ENCODE assay signal across 28 cellular contexts in genomic region chr3:14634763-14635400, GRCh38. TPM values are rescaled to one million over a fixed set of nuclear protein-coding genes. Genes with fewer than 3 reads are reported as not detected.
A peak's percentile ranks its signal among the peaks of the same experiment; 100 is the strongest.
DNase-seq lines count a peak whose midpoint lies in the region; FAIRE-seq and TF ChIP-seq lines count a peak whose summit lies in the region.
"Had no signal": no experiment of that assay in that cellular context is flagged by ENCODE, and none has a peak within 500 bp of the region (broad histone marks: within the 10 kb centered on the region; RNA-seq: fewer than 3 reads in every experiment).

No MANE protein-coding gene starts in this region.

- H3K9me3 ChIP-seq in GM23248 (ENCODE audit: low read depth) (no peaks in the 10 kb centered on the region), astrocyte (ENCODE audit: insufficient read depth, low read depth, low read length) (no peaks in the 10 kb centered on the region)
- H3K9me3 ChIP-seq: adrenal gland, esophagus muscularis mucosa, left ventricle myocardium inferior, spleen, stomach had no signal

- H3K79me2 ChIP-seq in GM23248 (ENCODE audit: insufficient read depth) (no peaks in the 10 kb centered on the region), astrocyte (ENCODE audit: insufficient read depth, low read length) (no peaks in the 10 kb centered on the region)

- no peaks in the 10 kb centered on the region for H3K27me3 ChIP-seq in GM23248 (replicated peaks; ENCODE audit: insufficient read depth)
- H3K27me3 ChIP-seq in astrocyte (ENCODE audit: insufficient read depth, low read length) = peaks cover 4% of the 10 kb centered on the region

- H3K9ac ChIP-seq in GM23248 = no peak overlapping the region
- no peak overlapping the region for H3K9ac ChIP-seq in astrocyte (ENCODE audit: low read length)

- H3K4me3 ChIP-seq in GM23248 (no peak overlapping the region), astrocyte (ENCODE audit: insufficient read depth, low read depth, low read length) (no peak overlapping the region)
- H3K4me3 ChIP-seq: adrenal gland, dorsolateral prefrontal cortex, esophagus muscularis mucosa, left ventricle myocardium inferior, SK-N-MC, spleen, stomach had no signal

- H3K9me2 ChIP-seq in GM23248 (ENCODE audit: insufficient read depth) = no peaks in the 10 kb centered on the region

- H3K9me3 Mint-ChIP-seq in astrocyte (ENCODE audit: unreplicated experiment) = peaks cover 7% of the 10 kb centered on the region
- H3K9me3 Mint-ChIP-seq: activated B cell treated with CpG ODN at 0.5 μM for 24 hours; activated CD4-positive, alpha-beta memory T cell treated with anti-CD3 and anti-CD28 coated beads, Interleukin-2, amount 10 ng/mL, durations not matched to agents 7 days and 5 days; neural crest cell had no signal

- DNase-seq in GM23248 (peak; percentile 78), NCI-H146 (lab: John Stamatoyannopoulos, UW) (peak; percentile 58), astrocyte (ENCODE audit: low read depth) (peak; percentile 18), islet precursor cell (peak; percentile 38), GF-D8 (lab: John Stamatoyannopoulos, UW) (no peak), amygdala (lab: John Stamatoyannopoulos, UW) (no peak)
- DNase-seq in activated CD4-positive, alpha-beta T cell treated with anti-CD3 and anti-CD28 coated beads, Interleukin-2, amount 50 U/mL, for 48 hours = no peak
- DNase-seq: activated B cell treated with CpG ODN at 0.5 μM for 24 hours; activated CD4-positive, alpha-beta memory T cell treated with anti-CD3 and anti-CD28 coated beads, Interleukin-2, amount 10 ng/mL, durations not matched to agents 7 days and 5 days; adrenal gland; caudate nucleus; CD4-positive, alpha-beta memory T cell; dorsolateral prefrontal cortex; glutamatergic neuron; H7; left ventricle myocardium inferior; midbrain; NCI-H1436; spleen; stimulated activated CD4-positive, alpha-beta T cell treated with anti-CD3 and anti-CD28 coated beads, Interleukin-4, amount 100 ng/mL, for 4 hours; stomach; T-helper 9 cell; trophoblast cell had no signal

- H3K4me1 ChIP-seq in GM23248 (ENCODE audit: insufficient read depth) (0 out of 2 replicates have a peak, but pooled peaks cover 9% of the 10 kb centered on the region), astrocyte (ENCODE audit: insufficient read depth, low read length) (peaks cover under 1% of the 10 kb centered on the region)
- H3K4me1 ChIP-seq: adrenal gland, esophagus muscularis mucosa, left ventricle myocardium inferior, spleen had no signal

- no peaks in the 10 kb centered on the region for H3K36me3 Mint-ChIP-seq in astrocyte (ENCODE audit: low read depth, unreplicated experiment)
- H3K36me3 Mint-ChIP-seq: CD4-positive, alpha-beta memory T cell had no signal

- no peaks in the 10 kb centered on the region for H3K36me3 ChIP-seq in GM23248 (ENCODE audit: low read depth)
- no peaks in the 10 kb centered on the region for H3K36me3 ChIP-seq in astrocyte (ENCODE audit: insufficient read depth, low read length)
- H3K36me3 ChIP-seq: adrenal gland, esophagus muscularis mucosa, left ventricle myocardium inferior, spleen, stomach had no signal

- H3K27ac Mint-ChIP-seq in astrocyte (ENCODE audit: unreplicated experiment) = no peak overlapping the region
- H3K27ac Mint-ChIP-seq: activated B cell treated with CpG ODN at 0.5 μM for 24 hours; activated CD4-positive, alpha-beta memory T cell treated with anti-CD3 and anti-CD28 coated beads, Interleukin-2, amount 10 ng/mL, durations not matched to agents 7 days and 5 days; CD4-positive, alpha-beta memory T cell had no signal

- peaks cover 7% of the 10 kb centered on the region for H3K4me1 Mint-ChIP-seq in astrocyte (ENCODE audit: low read depth, unreplicated experiment)
- H3K4me1 Mint-ChIP-seq: activated B cell treated with CpG ODN at 0.5 μM for 24 hours; activated CD4-positive, alpha-beta memory T cell treated with anti-CD3 and anti-CD28 coated beads, Interleukin-2, amount 10 ng/mL, durations not matched to agents 7 days and 5 days; CD4-positive, alpha-beta memory T cell had no signal

- in situ Hi-C loops in GM23248 (cut with MboI) = no loop called here

- H3K27ac ChIP-seq in GM23248 (peak overlapping the region; percentile 30; the same call in 1 of the 2 replicates), astrocyte (ENCODE audit: low read depth, low read length) (no peak overlapping the region)
- H3K27ac ChIP-seq: adrenal gland, dorsolateral prefrontal cortex, esophagus muscularis mucosa, left ventricle myocardium inferior, SK-N-MC, spleen, stomach had no signal

- H2AFZ ChIP-seq in GM23248 (peak overlapping the region; percentile 49; the same call in 1 of the 2 replicates), astrocyte (ENCODE audit: low read depth, low read length) (peak overlapping the region; percentile 9)

- no peak for TF ChIP-seq CTCF in astrocyte (IDR thresholded peaks at IDR 0.05; ENCODE audit: insufficient read depth, low read depth, low read length)

- 30 to 32% methylated on average over 4 of the region's 4 CpGs for WGBS in GM23248 (ENCODE audit: low coverage in 1 of 2, low lambda C conversion rate in 2 of 2, missing lambda C conversion rate in 2 of 2), 2 experiments

- FAIRE-seq in astrocyte (lab: Jason Lieb, UNC) = no peak
- FAIRE-seq: HTR-8/SVneo had no signal

- H3F3A ChIP-seq in GM23248 (ENCODE audit: insufficient read depth) = peaks cover 13% of the 10 kb centered on the region

- H3K27me3 Mint-ChIP-seq in astrocyte (ENCODE audit: low read depth, unreplicated experiment) = peaks cover 2% of the 10 kb centered on the region

- H4K20me1 ChIP-seq in GM23248 (ENCODE audit: insufficient read depth) (no peaks in the 10 kb centered on the region), astrocyte (ENCODE audit: insufficient read depth, low read length) (no peaks in the 10 kb centered on the region)

- no peak overlapping the region for H3K4me3 Mint-ChIP-seq in astrocyte (ENCODE audit: unreplicated experiment)
- H3K4me3 Mint-ChIP-seq: activated B cell treated with CpG ODN at 0.5 μM for 24 hours; activated CD4-positive, alpha-beta memory T cell treated with anti-CD3 and anti-CD28 coated beads, Interleukin-2, amount 10 ng/mL, durations not matched to agents 7 days and 5 days; CD4-positive, alpha-beta memory T cell; neural crest cell had no signal

- H3K4me2 ChIP-seq in GM23248 (ENCODE audit: unreplicated experiment) (no peak overlapping the region), astrocyte (ENCODE audit: low read length) (no peak overlapping the region)

RNA-seq across cellular contexts. Expression of gene CCDC174, which starts 16.7 kb away (rescaled TPM):
- 8.4 and 13.0 TPM in 2 replicates for total RNA-seq in GM23248 (2014; rRNA removed; shearing (Covaris generic))
- 21.9 and 22.1 TPM in 2 replicates for polyA plus RNA-seq in GM23248 (2016; fragmentation: Nextera tagmentation; extraction: Ambion mirVana)
- 17.4 and 19.9 TPM in 2 replicates for total RNA-seq in astrocyte

RNA-seq across cellular contexts. Expression of gene C3orf20, which starts 40.1 kb away (rescaled TPM):
- not detected in 2 replicates for total RNA-seq in GM23248 (2014; rRNA removed; shearing (Covaris generic))
- polyA plus RNA-seq in GM23248 (2016; fragmentation: Nextera tagmentation; extraction: Ambion mirVana) = not detected in 2 replicates
- total RNA-seq in astrocyte = 0.16 TPM in 1 of 2 replicates, not detected in the other
- total RNA-seq: left ventricle myocardium inferior, LHCN-M2 had no signal
- polyA plus RNA-seq: adrenal gland; CD4-positive, alpha-beta memory T cell; spleen; stomach had no signal

Comparison
In these comparisons a context has a peak if more than half of its experiments do, and no peak if none do; other contexts are left out.
1. DNase-seq: peak in GM23248 (single experiment), NCI-H146 (single experiment), astrocyte (single experiment) and islet precursor cell (single experiment); none in GF-D8 (single experiment), activated CD4-positive, alpha-beta T cell treated with anti-CD3 and anti-CD28 coated beads, Interleukin-2, amount 50 U/mL, for 48 hours (0 of 2) and amygdala (0 of 56).